In genomic region chr2:28080911-28081310, GRCh38 we compare ENCODE assay signal across 10 cellular contexts.
A peak's percentile ranks its signal among the peaks of the same experiment; 100 is the strongest.
DNase-seq lines count a peak whose midpoint lies in the region; ATAC-seq, FAIRE-seq and TF ChIP-seq lines count a peak whose summit lies in the region.
"Had no signal": no experiment of that assay in that cellular context is flagged by ENCODE, and none has a peak within 500 bp of the region (broad histone marks: within the 10 kb centered on the region; RNA-seq: fewer than 3 reads in every experiment).

No MANE protein-coding gene starts in this region.

- no peaks in the 10 kb centered on the region for H4K20me1 ChIP-seq in HepG2 (ENCODE audit: insufficient read depth, low read length)

- H3K9me3 ChIP-seq in HepG2 (ENCODE audit: low read length): no peaks in the 10 kb centered on the region
- no peaks in the 10 kb centered on the region for H3K9me3 ChIP-seq in uterus

- no peak overlapping the region for H2AFZ ChIP-seq in HepG2 (ENCODE audit: low read length)
- H2AFZ ChIP-seq: neural progenitor cell had no signal

- no peak for TF ChIP-seq RAD21 in Ishikawa (IDR thresholded peaks at IDR 0.05; ENCODE audit: low read depth)
- no peak for TF ChIP-seq RAD21 in HepG2 (CRISPR knock-in tag; IDR thresholded peaks at IDR 0.05)

- no peaks in the 10 kb centered on the region for H3K27me3 ChIP-seq in HepG2 (ENCODE audit: control insufficient read depth in 1 of 2, insufficient read depth in 2 of 2, low read length in 2 of 2)
- H3K27me3 ChIP-seq in uterus: no peaks in the 10 kb centered on the region
- H3K27me3 ChIP-seq: neural progenitor cell had no signal

- no peak overlapping the region for H3K4me2 ChIP-seq in HepG2 (ENCODE audit: low read depth, low read length)
- H3K4me2 ChIP-seq: neural progenitor cell had no signal

- intact Hi-C loops in HepG2 (cut with micrococcal nuclease; ENCODE audit: unreplicated experiment) (no loop called here), uterus (cut with DNase I; ENCODE audit: low total_unique reads) (loop anchor here (10.0 kb wide), 1 partner anchor 314 kb away; the partner anchor contains the start of gene FOSL2), lower leg skin (cut with DNase I; ENCODE audit: low total_unique reads) (no loop called here)

- in situ Hi-C loops in HepG2 (cut with HindIII; ENCODE audit: extremely low pct_ligation_motif_present, low pct_unique_long_range_greater_than_20kb): no loop called here

- CTCF ChIA-PET in HepG2 (lab: Yijun Ruan, JAX; ENCODE audit: low intra/inter-chr PET ratio, low total read pairs): no interaction called here

- no peak for ATAC-seq in HepG2
- ATAC-seq in GM21717 (IDR thresholded peaks at IDR 0.05; ENCODE audit: unreplicated experiment): no peak

- H3K36me3 ChIP-seq in HepG2 (replicated peaks in 1 of 2; ENCODE audit: control insufficient read depth in 1 of 2, insufficient read depth in 2 of 2, low read length in 2 of 2): no peaks in the 10 kb centered on the region
- H3K36me3 ChIP-seq in uterus: no peaks in the 10 kb centered on the region
- H3K36me3 ChIP-seq: neural progenitor cell had no signal

- no peak overlapping the region for H3K9ac ChIP-seq in HepG2 (ENCODE audit: insufficient read depth, low read depth, low read length)
- H3K9ac ChIP-seq: neural progenitor cell had no signal

- TF ChIP-seq EP300 in Ishikawa (IDR thresholded peaks at IDR 0.05; ENCODE audit: borderline replicate concordance) (no peak), HepG2 (IDR thresholded peaks at IDR 0.05; ENCODE audit: low read depth in 2 of 2, low read length in 2 of 2) (no peak), HepG2 (CRISPR knock-in tag; IDR thresholded peaks at IDR 0.05; ENCODE audit: borderline replicate concordance) (no peak)

- H3K27ac ChIP-seq in HepG2 (ENCODE audit: extremely low read length, insufficient read depth, low read length) (no peak overlapping the region), uterus (peak overlapping the region; percentile 88 to 93)
- H3K27ac ChIP-seq: neural progenitor cell had no signal

- TF ChIP-seq CTCF in choroid plexus epithelial cell (conservative IDR thresholded peaks at IDR 0.05; ENCODE audit: low read depth, low read length) (no peak), HepG2 (CRISPR knock-in tag; IDR thresholded peaks at IDR 0.05) (no peak), uterus (IDR thresholded peaks at IDR 0.05) (no peak), lower leg skin (IDR thresholded peaks at IDR 0.05) (no peak)

- no peak overlapping the region for H3K4me3 ChIP-seq in choroid plexus epithelial cell (ENCODE audit: low read depth, low read length)
- no peak overlapping the region for H3K4me3 ChIP-seq in HepG2 (replicated peaks in 1 of 3; ENCODE audit: insufficient read depth in 1 of 3, low read depth in 2 of 3, low read length in 3 of 3)
- H3K4me3 ChIP-seq in uterus: no peak overlapping the region
- H3K4me3 ChIP-seq in lower leg skin (ENCODE audit: low read depth, poor library complexity, severe bottlenecking): no peak overlapping the region
- H3K4me3 ChIP-seq: neural progenitor cell had no signal

- POLR2A ChIA-PET in HepG2 (lab: Yijun Ruan, JAX): no interaction called here

- WGBS in HepG2 (ENCODE audit: low lambda C conversion rate): 94% methylated on average over 5 of the region's 5 CpGs
- WGBS in lower leg skin, 2 donors: 51 to 70% methylated on average over 5 of the region's 5 CpGs

- BruUV-seq in HepG2 (replicated peaks; lab: Mats Ljungman, UMichigan): no TSS peak

- DNase-seq in choroid plexus epithelial cell (ENCODE audit: low read depth) (peak; percentile 88), HepG2 (ENCODE audit: low spot score) (no peak), uterus (peak; percentile 24 to 67), lower leg skin (ENCODE audit: low spot score in 2 of 2) (no peak), SHP77 treated with DMSO at 0.1 percent for 48 hours (lab: John Stamatoyannopoulos, UW) (no peak)
- DNase-seq: activated CD4-positive, alpha-beta memory T cell treated with anti-CD3 and anti-CD28 coated beads, Interleukin-2, amount 10 ng/mL, durations not matched to agents 7 days and 5 days; Right ventricle myocardium superior had no signal

- FAIRE-seq in HepG2 (lab: Jason Lieb, UNC): no peak

- H3K4me1 ChIP-seq in HepG2 (ENCODE audit: insufficient read depth, low read length) (no peaks in the 10 kb centered on the region), uterus (peaks cover 17 to 18% of the 10 kb centered on the region in 2 donors)
- H3K4me1 ChIP-seq: neural progenitor cell had no signal

- no peaks in the 10 kb centered on the region for H3K79me2 ChIP-seq in HepG2 (ENCODE audit: insufficient read depth, low read length)

- no peak for TF ChIP-seq POLR2A in HepG2 (IDR thresholded peaks at IDR 0.05; ENCODE audit: insufficient read depth in 1 of 2, low read depth in 2 of 2, low read length in 2 of 2)
- TF ChIP-seq POLR2A in uterus (IDR thresholded peaks at IDR 0.05): peak; percentile 13 to 56
- no peak for TF ChIP-seq POLR2A in lower leg skin (IDR thresholded peaks at IDR 0.05)

TF ChIP-seq in Ishikawa, 13 proteins besides CTCF, POLR2A, EP300 and RAD21 (continues in another document):
- TF ChIP-seq CEBPB (IDR thresholded peaks at IDR 0.05): peak; percentile 72
- TF ChIP-seq TEAD4 (IDR thresholded peaks at IDR 0.05): peak; percentile 41; the same call in 1 of the 2 replicates
- TF ChIP-seq USF1 (IDR thresholded peaks at IDR 0.05): no peak
- TF ChIP-seq ZBTB7A (IDR thresholded peaks at IDR 0.05; ENCODE audit: low read depth): no peak
- no peak for TF ChIP-seq REST (IDR thresholded peaks at IDR 0.05; ENCODE audit: low read depth)
- TF ChIP-seq EGR1 (IDR thresholded peaks at IDR 0.05): no peak

TF ChIP-seq in HepG2, 621 proteins besides CTCF, POLR2A, EP300 and RAD21:
- TF ChIP-seq CEBPB (IDR thresholded peaks at IDR 0.05; ENCODE audit: borderline replicate concordance, low read depth, low read length) (peak; percentile 19; the same call in 1 of the 2 replicates), ZBTB39 (CRISPR knock-in tag; IDR thresholded peaks at IDR 0.05) (no peak), SRF (IDR thresholded peaks at IDR 0.05; ENCODE audit: low read depth, low read length) (0 out of 2 replicates have a peak, but pooled peaks have one; percentile 25), CBFB (CRISPR knock-in tag; IDR thresholded peaks at IDR 0.05) (no peak)

Comparison
In these comparisons a context has a peak if more than half of its experiments do, and no peak if none do; other contexts are left out.
1. DNase-seq: peak in choroid plexus epithelial cell (single experiment) and uterus (2 of 2); none in HepG2 (single experiment), lower leg skin (0 of 2) and SHP77 treated with DMSO at 0.1 percent for 48 hours (single experiment).
2. POLR2A ChIP-seq: peak in uterus (2 of 2); none in HepG2 (0 of 2) and lower leg skin (0 of 2).